ENCODE assay signal across 19 cellular contexts in genomic region chr4:38605181-38605764, GRCh38. TPM values are rescaled to one million over a fixed set of nuclear protein-coding genes. Genes with fewer than 3 reads are reported as not detected.
A peak's percentile ranks its signal among the peaks of the same experiment; 100 is the strongest.
DNase-seq lines count a peak whose midpoint lies in the region; ATAC-seq and TF ChIP-seq lines count a peak whose summit lies in the region.
"Had no signal": no experiment of that assay in that cellular context is flagged by ENCODE, and none has a peak within 500 bp of the region (broad histone marks: within the 10 kb centered on the region; RNA-seq: fewer than 3 reads in every experiment).

No MANE protein-coding gene starts in this region.

- H3K9me3 ChIP-seq in transverse colon, result no peaks in the 10 kb centered on the region
- H3K9me3 ChIP-seq: Caco-2, HAP-1, SJSA1 had no signal

- no peak for ATAC-seq in activated naive CD4-positive, alpha-beta T cell treated with anti-CD3 and anti-CD28 coated beads, Interleukin-2, amount 50 U/mL, for 72 hours
- no peak for ATAC-seq in natural killer cell treated with Interleukin-12 subunit alpha and Interleukin-12 subunit beta and Interleukin-15 and Interleukin-18, amount 100 ng/mL, for 72 hours
- ATAC-seq in GM19324 (IDR thresholded peaks at IDR 0.05; ENCODE audit: low FRiP score, unreplicated experiment), result no peak
- ATAC-seq: stimulated activated naive B cell treated with anti-CD40 and anti-IgM and Interleukin-4, amounts not matched to agents 10 μg/mL and 1 μg/mL and 100 μg/mL, for 72 hours had no signal

- peaks cover 1% of the 10 kb centered on the region for H3K36me3 Mint-ChIP-seq in activated naive CD4-positive, alpha-beta T cell treated with anti-CD3 and anti-CD28 coated beads, Interleukin-2, amount 50 U/mL, for 24 hours
- no peaks in the 10 kb centered on the region for H3K36me3 Mint-ChIP-seq in activated naive CD4-positive, alpha-beta T cell treated with anti-CD3 and anti-CD28 coated beads, Interleukin-2, amount 50 U/mL, for 72 hours
- peaks cover 24% of the 10 kb centered on the region for H3K36me3 Mint-ChIP-seq in brain
- H3K36me3 Mint-ChIP-seq in natural killer cell treated with Interleukin-12 subunit alpha and Interleukin-12 subunit beta and Interleukin-15 and Interleukin-18, amount 100 ng/mL, for 72 hours, result no peaks in the 10 kb centered on the region
- H3K36me3 Mint-ChIP-seq: naive B cell; stimulated activated naive B cell treated with anti-CD40 and anti-IgM and Interleukin-4, amounts not matched to agents 10 μg/mL and 1 μg/mL and 100 μg/mL, for 72 hours had no signal

- in situ Hi-C loops in transverse colon (cut with MboI; ENCODE audit: low pct_ligation_motif_present in 1 of 4, low pct_unique_long_range_greater_than_20kb in 1 of 4, low sequenced_read_pairs in 3 of 4), result no loop called here

- H3K27ac ChIP-seq in transverse colon, result peak overlapping the region in 3 of 4 donors; percentile 17 to 37 (median 35)
- H3K27ac ChIP-seq: HL-60, SJSA1 had no signal

- H3K36me3 ChIP-seq in transverse colon, result no peaks in the 10 kb centered on the region
- H3K36me3 ChIP-seq: HAP-1, SJSA1 had no signal

- peak overlapping the region; percentile 10 for H3K27ac Mint-ChIP-seq in activated naive CD4-positive, alpha-beta T cell treated with anti-CD3 and anti-CD28 coated beads, Interleukin-2, amount 50 U/mL, for 24 hours
- H3K27ac Mint-ChIP-seq in activated naive CD4-positive, alpha-beta T cell treated with anti-CD3 and anti-CD28 coated beads, Interleukin-2, amount 50 U/mL, for 72 hours, result no peak overlapping the region
- peak overlapping the region in 3 of 5 experiments; percentile 17 to 61 (median 31) for H3K27ac Mint-ChIP-seq in brain
- peak overlapping the region; percentile 0 to 57 for H3K27ac Mint-ChIP-seq in natural killer cell treated with Interleukin-12 subunit alpha and Interleukin-12 subunit beta and Interleukin-15 and Interleukin-18, amount 100 ng/mL, for 72 hours
- H3K27ac Mint-ChIP-seq: stimulated activated naive B cell treated with anti-CD40 and anti-IgM and Interleukin-4, amounts not matched to agents 10 μg/mL and 1 μg/mL and 100 μg/mL, for 72 hours had no signal

- H3K27me3 Mint-ChIP-seq in activated naive CD4-positive, alpha-beta T cell treated with anti-CD3 and anti-CD28 coated beads, Interleukin-2, amount 50 U/mL, for 24 hours, result no peaks in the 10 kb centered on the region
- peaks cover 3% of the 10 kb centered on the region for H3K27me3 Mint-ChIP-seq in brain
- H3K27me3 Mint-ChIP-seq in natural killer cell treated with Interleukin-12 subunit alpha and Interleukin-12 subunit beta and Interleukin-15 and Interleukin-18, amount 100 ng/mL, for 72 hours, result no peaks in the 10 kb centered on the region
- H3K27me3 Mint-ChIP-seq: naive B cell; stimulated activated naive B cell treated with anti-CD40 and anti-IgM and Interleukin-4, amounts not matched to agents 10 μg/mL and 1 μg/mL and 100 μg/mL, for 72 hours had no signal

- H3K4me3 Mint-ChIP-seq in activated naive CD4-positive, alpha-beta T cell treated with anti-CD3 and anti-CD28 coated beads, Interleukin-2, amount 50 U/mL, for 24 hours, result no peak overlapping the region
- H3K4me3 Mint-ChIP-seq in brain, result no peak overlapping the region
- peak overlapping the region; percentile 1 for H3K4me3 Mint-ChIP-seq in natural killer cell treated with Interleukin-12 subunit alpha and Interleukin-12 subunit beta and Interleukin-15 and Interleukin-18, amount 100 ng/mL, for 72 hours
- H3K4me3 Mint-ChIP-seq: naive B cell; stimulated activated naive B cell treated with anti-CD40 and anti-IgM and Interleukin-4, amounts not matched to agents 10 μg/mL and 1 μg/mL and 100 μg/mL, for 72 hours had no signal

- no peak overlapping the region for H3K4me3 ChIP-seq in transverse colon
- H3K4me3 ChIP-seq: HAP-1, SJSA1 had no signal

- TF ChIP-seq POLR2A in transverse colon (IDR thresholded peaks at IDR 0.05), result no peak

- 57 to 76% methylated on average over 3 to 6 of the region's 6 CpGs for WGBS in transverse colon (ENCODE audit: low coverage in 1 of 2), 2 donors

- no peak for TF ChIP-seq EP300 in transverse colon (IDR thresholded peaks at IDR 0.05; ENCODE audit: low read depth)

- no peaks in the 10 kb centered on the region for H3K27me3 ChIP-seq in transverse colon
- H3K27me3 ChIP-seq: SJSA1 had no signal

- no peak for DNase-seq in activated naive CD4-positive, alpha-beta T cell treated with anti-CD3 and anti-CD28 coated beads, Interleukin-2, amount 50 U/mL, for 72 hours (ENCODE audit: low spot score in 2 of 2)
- no peak for DNase-seq in natural killer cell treated with Interleukin-12 subunit alpha and Interleukin-12 subunit beta and Interleukin-15 and Interleukin-18, amount 100 ng/mL, for 72 hours (ENCODE audit: low spot score)
- no peak for DNase-seq in transverse colon
- no peak for DNase-seq in COLO829 (ENCODE audit: low spot score)
- DNase-seq in NCI-H2081 treated with DMSO at 0.1 percent for 48 hours (lab: John Stamatoyannopoulos, UW), result no peak
- DNase-seq: activated CD4-positive, CD25-positive, alpha-beta regulatory T cell; Caco-2; KBM-7; naive B cell; retina; stimulated activated naive B cell treated with anti-CD40 and anti-IgM and Interleukin-4, amounts not matched to agents 10 μg/mL and 1 μg/mL and 100 μg/mL, for 72 hours; T-helper 2 cell; trophoblast cell had no signal

- peaks cover 33% of the 10 kb centered on the region for H3K4me1 Mint-ChIP-seq in activated naive CD4-positive, alpha-beta T cell treated with anti-CD3 and anti-CD28 coated beads, Interleukin-2, amount 50 U/mL, for 24 hours
- H3K4me1 Mint-ChIP-seq in brain, result peaks cover 23% of the 10 kb centered on the region
- peaks cover 50 to 54% of the 10 kb centered on the region in 2 donors for H3K4me1 Mint-ChIP-seq in natural killer cell treated with Interleukin-12 subunit alpha and Interleukin-12 subunit beta and Interleukin-15 and Interleukin-18, amount 100 ng/mL, for 72 hours (ENCODE audit: low read depth in 2 of 2)

- TF ChIP-seq CTCF in brain (conservative IDR thresholded peaks at IDR 0.05) (no peak), transverse colon (IDR thresholded peaks at IDR 0.05) (no peak)

- H3K4me1 ChIP-seq in transverse colon, result peaks cover 3 to 38% (median 13%) of the 10 kb centered on the region in 4 donors
- H3K4me1 ChIP-seq: Caco-2, HAP-1 had no signal

- H3K9me3 Mint-ChIP-seq in activated naive CD4-positive, alpha-beta T cell treated with anti-CD3 and anti-CD28 coated beads, Interleukin-2, amount 50 U/mL, for 24 hours, result peaks cover 8% of the 10 kb centered on the region
- H3K9me3 Mint-ChIP-seq in activated naive CD4-positive, alpha-beta T cell treated with anti-CD3 and anti-CD28 coated beads, Interleukin-2, amount 50 U/mL, for 72 hours, result peaks cover 4 to 6% of the 10 kb centered on the region in 2 donors
- peaks cover 0 to 6% (median 0%) of the 10 kb centered on the region in 5 experiments for H3K9me3 Mint-ChIP-seq in brain
- peaks cover 2% of the 10 kb centered on the region for H3K9me3 Mint-ChIP-seq in natural killer cell treated with Interleukin-12 subunit alpha and Interleukin-12 subunit beta and Interleukin-15 and Interleukin-18, amount 100 ng/mL, for 72 hours
- H3K9me3 Mint-ChIP-seq: stimulated activated naive B cell treated with anti-CD40 and anti-IgM and Interleukin-4, amounts not matched to agents 10 μg/mL and 1 μg/mL and 100 μg/mL, for 72 hours had no signal

- intact Hi-C loops in transverse colon (cut with DNase I; ENCODE audit: low total_unique reads), result no loop called here

RNA-seq across cellular contexts. Expression of gene KLF3, which starts 58.7 kb away (rescaled TPM):
- 10 to 100 TPM in 1 of 2 donors, 1 to 10 TPM in 1; 6.9 to 10.1 TPM for total RNA-seq in activated naive CD4-positive, alpha-beta T cell treated with anti-CD3 and anti-CD28 coated beads, Interleukin-2, amount 50 U/mL, for 72 hours
- 16.5 TPM for polyA plus RNA-seq in brain (ENCODE audit: insufficient read depth, low read depth, low replicate concordance)
- total RNA-seq in natural killer cell treated with Interleukin-12 subunit alpha and Interleukin-12 subunit beta and Interleukin-15 and Interleukin-18, amount 100 ng/mL, for 72 hours, result 10 to 100 TPM; 68.6 to 68.9 TPM
- total RNA-seq in transverse colon, result 100 to 1,000 TPM; 111 to 174 (median 132) TPM

Comparison
In these comparisons a context has a peak if more than half of its experiments do, and no peak if none do; other contexts are left out.
1. H3K27ac Mint-ChIP-seq: peak in activated naive CD4-positive, alpha-beta T cell treated with anti-CD3 and anti-CD28 coated beads, Interleukin-2, amount 50 U/mL, for 24 hours (single experiment), brain (3 of 5) and natural killer cell treated with Interleukin-12 subunit alpha and Interleukin-12 subunit beta and Interleukin-15 and Interleukin-18, amount 100 ng/mL, for 72 hours (2 of 2); none in activated naive CD4-positive, alpha-beta T cell treated with anti-CD3 and anti-CD28 coated beads, Interleukin-2, amount 50 U/mL, for 72 hours (0 of 2).
2. RNA of gene KLF3, which starts 58.7 kb away (total RNA-seq): 111 to 174 TPM in transverse colon and 68.6 to 68.9 TPM in natural killer cell treated with Interleukin-12 subunit alpha and Interleukin-12 subunit beta and Interleukin-15 and Interleukin-18, amount 100 ng/mL, for 72 hours; 6.9 to 10.1 TPM in activated naive CD4-positive, alpha-beta T cell treated with anti-CD3 and anti-CD28 coated beads, Interleukin-2, amount 50 U/mL, for 72 hours; every median in the first group is over 4 times any median in the second.